ENCODE assay signal across 24 cellular contexts in genomic region chr15:79515628-79516027, GRCh38.
DNase-seq lines count a peak whose midpoint lies in the region; ATAC-seq, FAIRE-seq and TF ChIP-seq lines count a peak whose summit lies in the region.
"Had no signal": no experiment of that assay in that cellular context is flagged by ENCODE, and none has a peak within 500 bp of the region (broad histone marks: within the 10 kb centered on the region; RNA-seq: fewer than 3 reads in every experiment).

No MANE protein-coding gene starts in this region.

- no peaks in the 10 kb centered on the region for H3K79me2 ChIP-seq in HepG2 (ENCODE audit: insufficient read depth, low read length)

- H3K36me3 ChIP-seq in liver (ENCODE audit: control insufficient read depth in 4 of 4, insufficient read depth in 3 of 4, low read depth in 1 of 4, low read length in 3 of 4) (no peaks in the 10 kb centered on the region), HepG2 (replicated peaks in 1 of 2; ENCODE audit: control insufficient read depth in 1 of 2, insufficient read depth in 2 of 2, low read length in 2 of 2) (no peaks in the 10 kb centered on the region), right lobe of liver (no peaks in the 10 kb centered on the region)
- H3K36me3 ChIP-seq: BE2C, BLaER1 had no signal

- intact Hi-C loops in HepG2 (cut with micrococcal nuclease; ENCODE audit: unreplicated experiment), result no loop called here
- intact Hi-C loops in right lobe of liver (cut with DNase I), result no loop called here

- BruUV-seq in HepG2 (replicated peaks; lab: Mats Ljungman, UMichigan), result no TSS peak

- FAIRE-seq in HepG2 (lab: Jason Lieb, UNC), result no peak
- FAIRE-seq: A204.1, GM12891, GM19239 had no signal

- DNase-seq in HepG2 (ENCODE audit: low spot score) (no peak), right lobe of liver (no peak)
- no peak for DNase-seq in activated T-cell treated with anti-CD3 and anti-CD28 coated beads, Interleukin-2, amount 50 U/mL, for 48 hours
- DNase-seq: 8988T; ACHN; BE2C; C1 segment of cervical spinal cord; CD4-positive, alpha-beta memory T cell; CD4-positive, CD25-positive, alpha-beta regulatory T cell; CD8-positive, alpha-beta memory T cell; COR-L47; DMS 273 treated with DMSO at 0.1 percent for 48 hours; DMS153; DMS53; DMS79; DND-41; EL; GDM1 had no signal

- POLR2A ChIA-PET in HepG2 (lab: Yijun Ruan, JAX), result no interaction called here

- H3K27me3 ChIP-seq in liver (ENCODE audit: control insufficient read depth in 4 of 4, insufficient read depth in 4 of 4, low read length in 3 of 4) (no peaks in the 10 kb centered on the region), HepG2 (ENCODE audit: control insufficient read depth in 1 of 2, insufficient read depth in 2 of 2, low read length in 2 of 2) (no peaks in the 10 kb centered on the region; a peak in 1 of 5 replicates), right lobe of liver (no peaks in the 10 kb centered on the region)
- H3K27me3 ChIP-seq: BE2C, BLaER1 had no signal

- no peak overlapping the region for H3K9ac ChIP-seq in liver (ENCODE audit: low read depth in 1 of 2, low read length in 2 of 2)
- H3K9ac ChIP-seq in HepG2 (ENCODE audit: insufficient read depth, low read depth, low read length), result no peak overlapping the region
- H3K9ac ChIP-seq: BLaER1 had no signal

- in situ Hi-C loops in HepG2 (cut with HindIII; ENCODE audit: extremely low pct_ligation_motif_present, low pct_unique_long_range_greater_than_20kb), result no loop called here

- ATAC-seq in HepG2, result no peak
- peak in 3 of 4 donors; percentile 30 to 61 (median 35) for ATAC-seq in right lobe of liver
- ATAC-seq in HG03432 (IDR thresholded peaks at IDR 0.05; ENCODE audit: unreplicated experiment), result no peak

- H4K20me1 ChIP-seq in HepG2 (ENCODE audit: insufficient read depth, low read length), result no peaks in the 10 kb centered on the region
- H4K20me1 ChIP-seq: BLaER1 had no signal

- TF ChIP-seq RAD21 in liver (IDR thresholded peaks at IDR 0.05) (no peak), HepG2 (CRISPR knock-in tag; IDR thresholded peaks at IDR 0.05) (no peak)

- H3K4me2 ChIP-seq in HepG2 (ENCODE audit: low read depth, low read length), result no peak overlapping the region
- H3K4me2 ChIP-seq: BLaER1 had no signal

- no peak overlapping the region for H2AFZ ChIP-seq in HepG2 (ENCODE audit: low read length)

- peaks cover 0 to 2% (median 0%) of the 10 kb centered on the region in 4 donors for H3K4me1 ChIP-seq in liver (ENCODE audit: control insufficient read depth in 4 of 4, insufficient read depth in 4 of 4, low read length in 3 of 4)
- H3K4me1 ChIP-seq in HepG2 (ENCODE audit: insufficient read depth, low read length), result no peaks in the 10 kb centered on the region
- H3K4me1 ChIP-seq in right lobe of liver, result peaks cover 0 to 6% (median 0%) of the 10 kb centered on the region in 4 donors
- H3K4me1 ChIP-seq: BE2C, BLaER1 had no signal

- H3K27ac ChIP-seq in liver (ENCODE audit: low read depth in 1 of 2, low read length in 2 of 2), result no peak overlapping the region
- no peak overlapping the region for H3K27ac ChIP-seq in HepG2 (ENCODE audit: extremely low read length, insufficient read depth, low read length)
- H3K27ac ChIP-seq in right lobe of liver, result no peak overlapping the region
- H3K27ac ChIP-seq: BLaER1 had no signal

- TF ChIP-seq CTCF in liver (IDR thresholded peaks at IDR 0.05; ENCODE audit: low read depth, low read length, missing input control), result no peak
- TF ChIP-seq CTCF in HepG2 (CRISPR knock-in tag; IDR thresholded peaks at IDR 0.05), result no peak
- TF ChIP-seq CTCF in right lobe of liver (IDR thresholded peaks at IDR 0.05), result no peak

- TF ChIP-seq EP300 in HepG2 (IDR thresholded peaks at IDR 0.05; ENCODE audit: low read depth in 2 of 2, low read length in 2 of 2), result no peak
- no peak for TF ChIP-seq EP300 in HepG2 (CRISPR knock-in tag; IDR thresholded peaks at IDR 0.05; ENCODE audit: borderline replicate concordance)

- H3K4me3 ChIP-seq in liver (ENCODE audit: low read depth in 1 of 3, low read length in 3 of 3), result no peak overlapping the region
- no peak overlapping the region for H3K4me3 ChIP-seq in HepG2 (replicated peaks in 1 of 3; ENCODE audit: insufficient read depth in 1 of 3, low read depth in 2 of 3, low read length in 3 of 3)
- no peak overlapping the region for H3K4me3 ChIP-seq in right lobe of liver
- H3K4me3 ChIP-seq: BLaER1 had no signal

- TF ChIP-seq POLR2A in HepG2 (IDR thresholded peaks at IDR 0.05; ENCODE audit: insufficient read depth in 1 of 2, low read depth in 2 of 2, low read length in 2 of 2) (no peak), right lobe of liver (IDR thresholded peaks at IDR 0.05) (no peak)

- H3K9me3 ChIP-seq in liver (ENCODE audit: control insufficient read depth in 4 of 4, low read length in 3 of 4) (no peaks in the 10 kb centered on the region), HepG2 (ENCODE audit: low read length) (no peaks in the 10 kb centered on the region), right lobe of liver (no peaks in the 10 kb centered on the region)
- H3K9me3 ChIP-seq: BE2C, BLaER1 had no signal

- WGBS in liver, result 54% methylated on average over 5 of the region's 5 CpGs
- whole genome bisulfite sequencing in HepG2 (ENCODE audit: low lambda C conversion rate), result 2% methylated on average over 5 of the region's 5 CpGs
- 45% methylated on average over 5 of the region's 5 CpGs for WGBS in right lobe of liver (ENCODE audit: insufficient coverage, low coverage, low lambda C conversion rate, missing lambda C conversion rate)

- CTCF ChIA-PET in HepG2 (lab: Yijun Ruan, JAX; ENCODE audit: low intra/inter-chr PET ratio, low total read pairs), result no interaction called here

TF ChIP-seq in liver, 16 proteins besides CTCF, POLR2A, EP300 and RAD21 (continues in another document):
- TF ChIP-seq MAX (IDR thresholded peaks at IDR 0.05), result no peak
- peak; percentile 44 to 78 for TF ChIP-seq RXRA (IDR thresholded peaks at IDR 0.05)
- peak; percentile 58 for TF ChIP-seq SP1 (IDR thresholded peaks at IDR 0.05)
- TF ChIP-seq JUND (IDR thresholded peaks at IDR 0.05), result no peak
- peak; percentile 19 to 44 for TF ChIP-seq HNF4A (conservative IDR thresholded peaks at IDR 0.05)
- no peak for TF ChIP-seq REST (IDR thresholded peaks at IDR 0.05)

TF ChIP-seq in HepG2, 621 proteins besides CTCF, POLR2A, EP300 and RAD21 (continues in another document):
- TF ChIP-seq JDP2 (CRISPR knock-in tag; IDR thresholded peaks at IDR 0.05; ENCODE audit: borderline replicate concordance) (no peak), REXO4 (CRISPR knock-in tag; IDR thresholded peaks at IDR 0.05; ENCODE audit: borderline replicate concordance) (no peak), ZXDC (CRISPR knock-in tag; IDR thresholded peaks at IDR 0.05) (no peak), ZFP36 (IDR thresholded peaks at IDR 0.05; ENCODE audit: borderline replicate concordance, low read depth, low read length, partially characterized antibody) (no peak), ZNF816 (CRISPR knock-in tag; IDR thresholded peaks at IDR 0.05; ENCODE audit: borderline replicate concordance) (no peak), PBX3 (CRISPR knock-in tag; IDR thresholded peaks at IDR 0.05; ENCODE audit: borderline replicate concordance) (no peak), DNMT1 (CRISPR knock-in tag; IDR thresholded peaks at IDR 0.05) (no peak), ZNF136 (CRISPR knock-in tag; IDR thresholded peaks at IDR 0.05; ENCODE audit: low read depth) (no peak), ZNF253 (CRISPR knock-in tag; IDR thresholded peaks at IDR 0.05; ENCODE audit: borderline replicate concordance) (no peak)

Comparison
In these comparisons a context has a peak if more than half of its experiments do, and no peak if none do; other contexts are left out.
1. ATAC-seq: peak in right lobe of liver (3 of 4); none in HepG2 (single experiment) and HG03432 (single experiment).